In the genomic region with DNA sequence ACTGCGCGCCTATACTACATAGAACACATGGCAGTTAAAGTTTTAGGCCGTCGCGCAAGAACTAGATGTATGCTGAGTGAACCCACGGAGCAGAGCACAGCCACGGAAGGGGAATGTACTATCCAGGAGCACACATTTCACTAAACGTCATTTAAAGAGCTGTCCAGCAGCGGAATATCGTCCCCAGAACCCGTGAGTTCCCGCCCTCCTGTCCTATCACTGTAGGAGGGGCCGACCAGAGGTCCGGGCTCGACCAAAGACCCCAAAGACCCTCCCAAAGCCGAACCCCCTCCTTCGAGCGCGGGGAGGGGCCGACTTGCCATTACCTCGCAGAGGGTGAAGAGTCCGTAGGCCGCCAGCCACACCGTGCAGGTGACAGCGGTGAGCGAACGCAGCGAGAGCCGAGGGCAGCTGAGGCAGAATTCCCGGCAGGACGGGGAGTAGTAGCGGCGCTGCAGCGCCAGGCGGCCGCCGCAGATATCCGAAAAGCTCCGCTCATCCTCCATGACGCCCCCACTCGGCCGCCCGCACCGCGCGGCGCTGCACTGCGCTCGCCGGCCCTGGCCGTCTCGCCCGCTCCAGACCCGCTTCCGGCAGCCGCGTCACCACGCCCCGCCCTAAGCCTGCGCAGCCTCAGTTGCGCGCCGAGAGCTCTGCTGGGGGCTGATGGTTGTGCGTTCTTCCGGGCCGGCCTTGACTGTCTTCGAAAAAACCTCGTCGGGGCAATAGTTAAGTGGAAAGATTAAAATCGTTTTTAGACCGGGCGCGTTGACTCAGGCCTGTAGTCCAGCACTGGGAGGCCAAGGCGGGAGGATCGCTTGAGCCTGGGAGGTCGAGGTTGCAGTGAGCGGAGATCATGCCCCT, we compare ENCODE assay signal across 8 cellular contexts. TPM values are rescaled to one million over a fixed set of nuclear protein-coding genes. Genes with fewer than 3 reads are reported as not detected.
DNase-seq lines count a peak whose midpoint lies in the region; ATAC-seq and TF ChIP-seq lines count a peak whose summit lies in the region.

A gene with protein sequence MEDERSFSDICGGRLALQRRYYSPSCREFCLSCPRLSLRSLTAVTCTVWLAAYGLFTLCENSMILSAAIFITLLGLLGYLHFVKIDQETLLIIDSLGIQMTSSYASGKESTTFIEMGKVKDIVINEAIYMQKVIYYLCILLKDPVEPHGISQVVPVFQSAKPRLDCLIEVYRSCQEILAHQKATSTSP (minus strand): TSS at position 571 of the 864 bp plus-strand sequence. CDS start 65 bp downstream, at position 506.

- peak in 2 of 4 donors; percentile 83 to 90 for TF ChIP-seq POLR2A in upper lobe of left lung (IDR thresholded peaks at IDR 0.05)

- intact Hi-C loops in cardiac septum (cut with DNase I) = loop anchor here (1.0 kb wide), 1 partner anchor 74 kb away; a partner anchor contains a TSS
- intact Hi-C loops in posterior cingulate gyrus (cut with DNase I) = no loop called here

- ATAC-seq in HG02610 (IDR thresholded peaks at IDR 0.05; ENCODE audit: unreplicated experiment) (peak; percentile 95), T-cell (replicated peaks in 1 of 4) (peak; percentile 97), upper lobe of left lung (ENCODE audit: low FRiP score in 2 of 2) (peak; percentile 97 to 100)

- CTCF ChIA-PET in T-cell (lab: Charles Lee) = interaction anchor here (0.5 to 3.2 kb wide), 18 partner anchors 8 to 240 kb away, joined by 3 to 27 read pairs (median 4); a partner anchor contains a TSS

- no peaks in the 10 kb centered on the region for H3K9me3 ChIP-seq in upper lobe of left lung

- H3K4me1 ChIP-seq in upper lobe of left lung = peaks cover 5 to 14% (median 10%) of the 10 kb centered on the region in 4 donors

- DNase-seq in NCI-H1092 treated with DMSO at 0.1 percent for 48 hours (lab: John Stamatoyannopoulos, UW) (peak; percentile 87), T-cell (peak; percentile 84 to 97 (median 92)), cardiac septum (ENCODE audit: low spot score) (peak; percentile 95), posterior cingulate gyrus (peak; percentile 87 to 99 (median 94)), upper lobe of left lung (peak; percentile 88 to 99)

- peak within 1 kb of the TSS; percentile 94 to 95 for H3K27ac Mint-ChIP-seq in T-cell

- H3K4me3 Mint-ChIP-seq in T-cell = peak within 1 kb of the TSS; percentile 87 to 98 (median 98)

- WGBS in adipose tissue, 3 donors = 2 to 4% (median 3%) methylated on average over 71 to 77 of the region's 77 CpGs
- 9 to 15% methylated on average over 21 to 34 of the region's 77 CpGs for WGBS in upper lobe of left lung, 2 donors

- H3K27me3 ChIP-seq in upper lobe of left lung = no peaks in the 10 kb centered on the region

- H3K9me3 Mint-ChIP-seq in T-cell = no peaks in the 10 kb centered on the region

- TF ChIP-seq EP300 in upper lobe of left lung (IDR thresholded peaks at IDR 0.05) = no peak

- no peak within 1 kb of the TSS for H3K27ac ChIP-seq in adipose tissue (ENCODE audit: low read depth, low read length)
- peak within 1 kb of the TSS; percentile 78 to 84 (median 84) for H3K27ac ChIP-seq in upper lobe of left lung

- TF ChIP-seq CTCF in GM12873 (IDR thresholded peaks at IDR 0.05; ENCODE audit: insufficient read depth, low read depth, low read length, missing control alignments) = peak; percentile 69
- peak; percentile 43 to 88 (median 73) for TF ChIP-seq CTCF in upper lobe of left lung (IDR thresholded peaks at IDR 0.05)

- H3K36me3 Mint-ChIP-seq in T-cell = peaks cover 9% of the 10 kb centered on the region

- no peaks in the 10 kb centered on the region for H3K27me3 Mint-ChIP-seq in T-cell

- H3K36me3 ChIP-seq in upper lobe of left lung = no peaks in the 10 kb centered on the region

- H3K4me3 ChIP-seq in upper lobe of left lung = peak within 1 kb of the TSS; percentile 60 to 73 (median 66)

- H3K4me1 Mint-ChIP-seq in T-cell = peaks cover 37 to 52% (median 48%) of the 10 kb centered on the region in 3 donors

- POLR2A ChIA-PET in T-cell (lab: Charles Lee) = interaction anchor here (0.5 to 1.8 kb wide), 15 partner anchors 13 to 1811 kb away, joined by 3 to 9 read pairs (median 3); a partner anchor contains a TSS

RNA-seq across cellular contexts. Expression of the gene that starts here (rescaled TPM):
- total RNA-seq in T-cell (10 to 100 TPM; 28.7 to 46.8 (median 35.1) TPM), cardiac septum (10.6 TPM), upper lobe of left lung (10 to 100 TPM; 11.5 to 27.5 (median 23.1) TPM)
- 10 to 100 TPM; 12.5 to 26.8 (median 18.0) TPM for polyA plus RNA-seq in adipose tissue
